9 cellular contexts compared by ENCODE assay signal in the genomic region with DNA sequence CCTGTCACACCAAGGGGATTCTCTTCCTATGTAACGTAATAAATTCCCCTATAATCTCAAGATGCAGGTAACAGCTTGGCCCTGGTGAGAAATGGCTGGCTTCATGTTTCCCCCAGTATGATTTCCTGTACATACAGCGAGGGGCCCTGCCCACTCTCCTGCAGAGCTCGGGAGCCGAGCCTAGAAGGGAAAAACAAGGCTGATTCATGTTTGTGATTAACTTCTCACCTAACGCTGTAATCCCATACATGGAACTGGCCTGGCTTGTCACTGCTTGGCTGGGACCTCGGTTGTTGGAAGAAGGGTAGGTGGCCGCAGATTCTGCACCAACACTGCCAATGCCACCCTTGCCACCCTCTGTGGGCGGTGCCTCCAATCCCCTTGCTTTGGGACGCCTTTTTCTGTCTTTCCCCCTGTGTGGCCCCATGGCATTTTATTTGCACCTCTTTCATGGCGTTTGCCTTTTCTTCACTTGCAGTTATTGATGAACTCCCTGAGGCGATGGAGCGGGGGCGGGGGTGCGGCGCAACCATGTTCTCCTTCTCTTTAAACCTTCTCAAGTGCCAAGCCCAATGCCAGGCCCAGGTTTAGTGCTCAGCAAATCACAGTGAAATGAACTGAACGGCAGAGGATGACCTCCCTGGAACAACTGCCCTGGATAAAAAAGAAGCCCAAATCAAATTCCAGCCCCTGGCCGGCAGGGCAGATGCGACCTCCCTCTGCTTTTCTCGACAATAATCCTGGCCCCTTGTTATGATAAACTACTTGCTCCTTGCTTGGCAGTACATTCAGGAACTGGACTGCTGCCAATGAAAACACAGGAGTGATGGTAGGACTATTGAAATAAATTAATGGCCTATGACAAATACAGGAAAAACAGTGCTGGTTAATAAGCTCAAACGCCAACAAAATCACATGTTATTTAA.
DNase-seq lines count a peak whose midpoint lies in the region; ATAC-seq and TF ChIP-seq lines count a peak whose summit lies in the region.
"Had no signal": no experiment of that assay in that cellular context is flagged by ENCODE, and none has a peak within 500 bp of the region (broad histone marks: within the 10 kb centered on the region; RNA-seq: fewer than 3 reads in every experiment).

No MANE protein-coding gene starts in this region.

- TF ChIP-seq POLR2A in esophagus squamous epithelium (IDR thresholded peaks at IDR 0.05) (no peak), tibial nerve (IDR thresholded peaks at IDR 0.05) (no peak)

- DNase-seq in NCI-H774 (lab: John Stamatoyannopoulos, UW): peak; percentile 68
- no peak for DNase-seq in esophagus squamous epithelium (lab: John Stamatoyannopoulos, UW)
- DNase-seq in tibial nerve (ENCODE audit: low spot score in 2 of 2): peak in 1 of 2 donors; percentile 82
- no peak for DNase-seq in islet precursor cell
- DNase-seq in neural progenitor cell (ENCODE audit: low spot score): no peak
- DNase-seq: Peyer's patch had no signal

- H3K4me2 ChIP-seq in KMS-11 (peak overlapping the region; percentile 31; the same call in 1 of the 2 replicates), neural progenitor cell (no peak overlapping the region)

- H3K9ac ChIP-seq in KMS-11: no peak overlapping the region
- H3K9ac ChIP-seq in neural progenitor cell: no peak overlapping the region

- peaks cover 24% of the 10 kb centered on the region for H3K4me1 ChIP-seq in KMS-11 (ENCODE audit: low read depth, poor library complexity, severe bottlenecking)
- H3K4me1 ChIP-seq in esophagus squamous epithelium: peaks cover 13 to 91% (median 45%) of the 10 kb centered on the region in 3 donors
- H3K4me1 ChIP-seq in tibial nerve: peaks cover 0 to 54% (median 23%) of the 10 kb centered on the region in 4 donors
- H3K4me1 ChIP-seq in neural progenitor cell: peaks cover 9% of the 10 kb centered on the region

- H3K27ac ChIP-seq in KMS-11 (peak overlapping the region; percentile 19; the same call in 1 of the 2 replicates), esophagus squamous epithelium (peak overlapping the region; percentile 82 to 91 (median 84)), tibial nerve (peak overlapping the region; percentile 49 to 91 (median 70)), neural progenitor cell (no peak overlapping the region)
- H3K27ac ChIP-seq: Peyer's patch had no signal

- intact Hi-C loops in esophagus squamous epithelium (cut with DNase I): no loop called here

- H3K79me2 ChIP-seq in KMS-11 (ENCODE audit: insufficient read depth, low read depth): no peaks in the 10 kb centered on the region
- H3K79me2 ChIP-seq in neural progenitor cell (ENCODE audit: low read depth): no peaks in the 10 kb centered on the region

- H3K36me3 ChIP-seq in KMS-11 (ENCODE audit: insufficient read depth) (no peaks in the 10 kb centered on the region), esophagus squamous epithelium (no peaks in the 10 kb centered on the region), tibial nerve (no peaks in the 10 kb centered on the region), neural progenitor cell (no peaks in the 10 kb centered on the region)
- H3K36me3 ChIP-seq: Peyer's patch had no signal

- H3K36me3 Mint-ChIP-seq in neural progenitor cell: no peaks in the 10 kb centered on the region

- H3K9me3 ChIP-seq in esophagus squamous epithelium (no peaks in the 10 kb centered on the region), tibial nerve (no peaks in the 10 kb centered on the region), neural progenitor cell (ENCODE audit: low read depth) (no peaks in the 10 kb centered on the region)
- H3K9me3 ChIP-seq: Peyer's patch had no signal

- no peaks in the 10 kb centered on the region for H3F3A ChIP-seq in neural progenitor cell (ENCODE audit: low read depth)

- TF ChIP-seq CTCF in KMS-11 (conservative IDR thresholded peaks at IDR 0.05; ENCODE audit: low read depth, low read length) (no peak), esophagus squamous epithelium (IDR thresholded peaks at IDR 0.05) (no peak), tibial nerve (IDR thresholded peaks at IDR 0.05) (no peak), neural progenitor cell (IDR thresholded peaks at IDR 0.05) (no peak)

- H2AFZ ChIP-seq in KMS-11 (ENCODE audit: low read depth) (no peak overlapping the region; the same call in 1 of the 2 replicates), neural progenitor cell (replicated peaks) (no peak overlapping the region)

- no peak overlapping the region for H3K4me3 Mint-ChIP-seq in neural progenitor cell

- H3K9me3 Mint-ChIP-seq in neural progenitor cell: no peaks in the 10 kb centered on the region

- H3K27me3 ChIP-seq in KMS-11 (ENCODE audit: insufficient read depth, low read depth) (no peaks in the 10 kb centered on the region), esophagus squamous epithelium (no peaks in the 10 kb centered on the region), tibial nerve (no peaks in the 10 kb centered on the region), neural progenitor cell (peaks cover 3% of the 10 kb centered on the region)
- H3K27me3 ChIP-seq: Peyer's patch had no signal

- TF ChIP-seq EP300 in tibial nerve (IDR thresholded peaks at IDR 0.05): peak in 1 of 2 donors; percentile 15

- H3K4me3 ChIP-seq in KMS-11 (IDR thresholded peaks at IDR 0.05; ENCODE audit: insufficient read depth, low read depth, low read length): no peak overlapping the region
- H3K4me3 ChIP-seq in esophagus squamous epithelium: peak overlapping the region in 3 of 4 donors; percentile 18 to 41 (median 19)
- no peak overlapping the region for H3K4me3 ChIP-seq in tibial nerve
- no peak overlapping the region for H3K4me3 ChIP-seq in neural progenitor cell
- H3K4me3 ChIP-seq: dorsolateral prefrontal cortex, Peyer's patch had no signal

- peaks cover 27% of the 10 kb centered on the region for H3K4me1 Mint-ChIP-seq in neural progenitor cell

- peaks cover 20% of the 10 kb centered on the region for H3K27me3 Mint-ChIP-seq in neural progenitor cell (ENCODE audit: insufficient read depth, low read depth)

- H3K27ac Mint-ChIP-seq in neural progenitor cell: no peak overlapping the region

- 17 to 31% methylated on average over 16 to 18 of the region's 20 CpGs for WGBS in esophagus squamous epithelium, 2 donors
- WGBS in tibial nerve, 2 donors: 55 to 56% methylated on average over 20 of the region's 20 CpGs

- H4K20me1 ChIP-seq in KMS-11 (ENCODE audit: insufficient read depth) (no peaks in the 10 kb centered on the region), neural progenitor cell (ENCODE audit: low read depth) (no peaks in the 10 kb centered on the region)

- ATAC-seq in HG02571 (IDR thresholded peaks at IDR 0.05; ENCODE audit: unreplicated experiment): no peak

Comparison
In these comparisons a context has a peak if more than half of its experiments do, and no peak if none do; other contexts are left out.
1. H3K4me3 ChIP-seq: peak in esophagus squamous epithelium (3 of 4); none in KMS-11 (single experiment), tibial nerve (0 of 4) and neural progenitor cell (single experiment).